In the genomic region with DNA sequence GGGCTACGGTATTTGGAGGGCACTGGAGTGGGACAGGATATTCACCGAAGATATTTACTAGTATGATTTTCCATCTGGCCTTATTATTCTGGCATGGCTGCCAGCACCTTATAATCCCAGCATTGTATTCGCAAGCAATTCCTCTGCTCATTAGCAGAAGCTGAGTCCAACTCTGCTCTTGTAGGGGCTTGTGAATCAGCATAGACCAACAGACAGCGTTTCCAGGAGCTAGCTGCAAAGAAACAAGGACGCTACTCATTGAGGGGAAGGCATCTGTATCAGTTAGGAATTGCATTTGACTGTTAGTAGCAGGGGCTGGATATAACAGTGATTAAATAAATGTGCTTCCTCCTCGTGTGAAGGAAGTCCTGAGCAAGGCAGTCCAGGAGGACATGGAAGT, we compare ENCODE assay signal across 21 cellular contexts.
"Had no signal": no experiment of that assay in that cellular context is flagged by ENCODE, and none has a peak within 500 bp of the region (broad histone marks: within the 10 kb centered on the region; RNA-seq: fewer than 3 reads in every experiment).

No MANE protein-coding gene starts in this region.

- H3K27ac ChIP-seq: gastroesophageal sphincter, left ventricle myocardium inferior, lower lobe of right lung, neutrophil, sigmoid colon, suprapubic skin, thyroid gland, upper lobe of left lung, uterus had no signal

- H3K9me3 Mint-ChIP-seq: immature natural killer cell had no signal

- H3K36me3 ChIP-seq: gastroesophageal sphincter, left ventricle myocardium inferior, lower lobe of right lung, neutrophil, sigmoid colon, suprapubic skin, thyroid gland, upper lobe of left lung, uterus had no signal

- H3K27ac Mint-ChIP-seq: immature natural killer cell; naive thymus-derived CD4-positive, alpha-beta T cell had no signal

- H3K27me3 ChIP-seq: gastroesophageal sphincter, sigmoid colon, suprapubic skin, thyroid gland, upper lobe of left lung, uterus had no signal

- H3K4me1 ChIP-seq: uterus had no signal

- H3K4me3 ChIP-seq: gastroesophageal sphincter, left ventricle myocardium inferior, lower lobe of right lung, sigmoid colon, skin epidermis, suprapubic skin, thyroid gland, upper lobe of left lung, uterus had no signal

- DNase-seq: central memory CD4-positive, alpha-beta T cell; cortex of kidney; dorsolateral prefrontal cortex; effector CD8-positive, alpha-beta T cell; foreskin fibroblast; immature natural killer cell; left ventricle myocardium inferior; lower lobe of right lung; naive thymus-derived CD4-positive, alpha-beta T cell; sigmoid colon; stimulated activated CD4-positive, alpha-beta T cell treated with anti-CD3 and anti-CD28 coated beads, Interleukin-12 subunit alpha, Interleukin-12 subunit beta, amount 100 ng/mL, for 4 hours; stimulated activated CD4-positive, alpha-beta T cell treated with anti-CD3 and anti-CD28 coated beads, Interleukin-2, amount 100 ng/mL, for 48 hours; stimulated activated naive CD8-positive, alpha-beta T cell treated with anti-CD3 and anti-CD28 coated beads, Interleukin-15, Interleukin-2, amounts not matched to agents 100 U/mL and 50 U/mL, for 24 hours; thyroid gland; upper lobe of left lung; uterus had no signal

- H3K4me1 Mint-ChIP-seq: immature natural killer cell; naive thymus-derived CD4-positive, alpha-beta T cell had no signal

- H3K36me3 Mint-ChIP-seq: immature natural killer cell; naive thymus-derived CD4-positive, alpha-beta T cell had no signal

- FAIRE-seq: keratinocyte had no signal

- H3K9me3 ChIP-seq: gastroesophageal sphincter, left ventricle myocardium inferior, lower lobe of right lung, neutrophil, sigmoid colon, suprapubic skin, thyroid gland, upper lobe of left lung, uterus had no signal

- H3K4me3 Mint-ChIP-seq: immature natural killer cell; naive thymus-derived CD4-positive, alpha-beta T cell had no signal
